1 cellular context compared by ENCODE assay signal in the genomic region with DNA sequence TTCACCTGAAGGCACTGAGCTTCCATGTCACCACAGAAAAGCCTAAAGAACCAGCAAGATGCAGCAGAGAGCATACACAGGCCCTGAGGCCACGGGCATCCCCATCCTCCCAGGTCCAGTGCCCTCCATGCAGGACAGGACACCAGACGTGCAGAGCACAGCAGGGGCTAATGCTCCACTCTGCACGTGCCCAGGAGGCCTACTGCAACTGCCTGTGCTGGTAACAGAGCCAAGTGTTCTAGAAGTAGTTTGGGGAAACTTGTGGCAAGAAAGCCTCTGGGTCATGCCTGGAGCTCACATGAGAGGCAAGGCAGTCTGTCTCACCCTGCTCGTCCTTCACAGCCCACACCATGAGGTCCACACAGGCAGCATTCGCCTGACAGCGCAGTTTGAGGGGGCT.
A peak's percentile ranks its signal among the peaks of the same experiment; 100 is the strongest.
TF ChIP-seq lines count a peak whose summit lies in the region.

No MANE protein-coding gene starts in this region.

TF ChIP-seq in K562, 482 proteins besides CTCF, POLR2A, EP300 and RAD21 (continued from another document and continues in another):
- TF ChIP-seq, protein P1, sequence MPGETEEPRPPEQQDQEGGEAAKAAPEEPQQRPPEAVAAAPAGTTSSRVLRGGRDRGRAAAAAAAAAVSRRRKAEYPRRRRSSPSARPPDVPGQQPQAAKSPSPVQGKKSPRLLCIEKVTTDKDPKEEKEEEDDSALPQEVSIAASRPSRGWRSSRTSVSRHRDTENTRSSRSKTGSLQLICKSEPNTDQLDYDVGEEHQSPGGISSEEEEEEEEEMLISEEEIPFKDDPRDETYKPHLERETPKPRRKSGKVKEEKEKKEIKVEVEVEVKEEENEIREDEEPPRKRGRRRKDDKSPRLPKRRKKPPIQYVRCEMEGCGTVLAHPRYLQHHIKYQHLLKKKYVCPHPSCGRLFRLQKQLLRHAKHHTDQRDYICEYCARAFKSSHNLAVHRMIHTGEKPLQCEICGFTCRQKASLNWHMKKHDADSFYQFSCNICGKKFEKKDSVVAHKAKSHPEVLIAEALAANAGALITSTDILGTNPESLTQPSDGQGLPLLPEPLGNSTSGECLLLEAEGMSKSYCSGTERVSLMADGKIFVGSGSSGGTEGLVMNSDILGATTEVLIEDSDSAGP (CRISPR knock-in tag; IDR thresholded peaks at IDR 0.05) = no peak
- TF ChIP-seq, protein P2, sequence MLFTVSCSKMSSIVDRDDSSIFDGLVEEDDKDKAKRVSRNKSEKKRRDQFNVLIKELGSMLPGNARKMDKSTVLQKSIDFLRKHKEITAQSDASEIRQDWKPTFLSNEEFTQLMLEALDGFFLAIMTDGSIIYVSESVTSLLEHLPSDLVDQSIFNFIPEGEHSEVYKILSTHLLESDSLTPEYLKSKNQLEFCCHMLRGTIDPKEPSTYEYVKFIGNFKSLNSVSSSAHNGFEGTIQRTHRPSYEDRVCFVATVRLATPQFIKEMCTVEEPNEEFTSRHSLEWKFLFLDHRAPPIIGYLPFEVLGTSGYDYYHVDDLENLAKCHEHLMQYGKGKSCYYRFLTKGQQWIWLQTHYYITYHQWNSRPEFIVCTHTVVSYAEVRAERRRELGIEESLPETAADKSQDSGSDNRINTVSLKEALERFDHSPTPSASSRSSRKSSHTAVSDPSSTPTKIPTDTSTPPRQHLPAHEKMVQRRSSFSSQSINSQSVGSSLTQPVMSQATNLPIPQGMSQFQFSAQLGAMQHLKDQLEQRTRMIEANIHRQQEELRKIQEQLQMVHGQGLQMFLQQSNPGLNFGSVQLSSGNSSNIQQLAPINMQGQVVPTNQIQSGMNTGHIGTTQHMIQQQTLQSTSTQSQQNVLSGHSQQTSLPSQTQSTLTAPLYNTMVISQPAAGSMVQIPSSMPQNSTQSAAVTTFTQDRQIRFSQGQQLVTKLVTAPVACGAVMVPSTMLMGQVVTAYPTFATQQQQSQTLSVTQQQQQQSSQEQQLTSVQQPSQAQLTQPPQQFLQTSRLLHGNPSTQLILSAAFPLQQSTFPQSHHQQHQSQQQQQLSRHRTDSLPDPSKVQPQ (CRISPR knock-in tag; IDR thresholded peaks at IDR 0.05; ENCODE audit: borderline replicate concordance) = no peak
- no peak for TF ChIP-seq NFATC3 (IDR thresholded peaks at IDR 0.05)
- TF ChIP-seq ZNF695 (CRISPR knock-in tag; IDR thresholded peaks at IDR 0.05) = no peak
- TF ChIP-seq HDAC3 (IDR thresholded peaks at IDR 0.05; ENCODE audit: borderline replicate concordance, partially characterized antibody) = no peak
- no peak for TF ChIP-seq BACH1 (tag; IDR thresholded peaks at IDR 0.05)
- TF ChIP-seq MCM5 (IDR thresholded peaks at IDR 0.05; ENCODE audit: low read depth) = no peak
- TF ChIP-seq, protein P3, sequence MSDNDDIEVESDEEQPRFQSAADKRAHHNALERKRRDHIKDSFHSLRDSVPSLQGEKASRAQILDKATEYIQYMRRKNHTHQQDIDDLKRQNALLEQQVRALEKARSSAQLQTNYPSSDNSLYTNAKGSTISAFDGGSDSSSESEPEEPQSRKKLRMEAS (CRISPR knock-in tag; IDR thresholded peaks at IDR 0.05) = peak; percentile 62
- no peak for TF ChIP-seq NCOA2 (IDR thresholded peaks at IDR 0.05; ENCODE audit: partially characterized antibody in 2 of 2)
- no peak for TF ChIP-seq MYBL2 (IDR thresholded peaks at IDR 0.05; ENCODE audit: low read depth)
- peak; percentile 61; the same call in 1 of the 2 replicates for TF ChIP-seq MYBL2 (CRISPR knock-in tag; IDR thresholded peaks at IDR 0.05; ENCODE audit: borderline replicate concordance)
- no peak for TF ChIP-seq TCF3 (CRISPR knock-in tag; IDR thresholded peaks at IDR 0.05)
- TF ChIP-seq, protein P4, sequence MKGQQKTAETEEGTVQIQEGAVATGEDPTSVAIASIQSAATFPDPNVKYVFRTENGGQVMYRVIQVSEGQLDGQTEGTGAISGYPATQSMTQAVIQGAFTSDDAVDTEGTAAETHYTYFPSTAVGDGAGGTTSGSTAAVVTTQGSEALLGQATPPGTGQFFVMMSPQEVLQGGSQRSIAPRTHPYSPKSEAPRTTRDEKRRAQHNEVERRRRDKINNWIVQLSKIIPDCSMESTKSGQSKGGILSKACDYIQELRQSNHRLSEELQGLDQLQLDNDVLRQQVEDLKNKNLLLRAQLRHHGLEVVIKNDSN (CRISPR knock-in tag; IDR thresholded peaks at IDR 0.05) = no peak
- no peak for TF ChIP-seq KHSRP (IDR thresholded peaks at IDR 0.05)
- TF ChIP-seq, protein P5, sequence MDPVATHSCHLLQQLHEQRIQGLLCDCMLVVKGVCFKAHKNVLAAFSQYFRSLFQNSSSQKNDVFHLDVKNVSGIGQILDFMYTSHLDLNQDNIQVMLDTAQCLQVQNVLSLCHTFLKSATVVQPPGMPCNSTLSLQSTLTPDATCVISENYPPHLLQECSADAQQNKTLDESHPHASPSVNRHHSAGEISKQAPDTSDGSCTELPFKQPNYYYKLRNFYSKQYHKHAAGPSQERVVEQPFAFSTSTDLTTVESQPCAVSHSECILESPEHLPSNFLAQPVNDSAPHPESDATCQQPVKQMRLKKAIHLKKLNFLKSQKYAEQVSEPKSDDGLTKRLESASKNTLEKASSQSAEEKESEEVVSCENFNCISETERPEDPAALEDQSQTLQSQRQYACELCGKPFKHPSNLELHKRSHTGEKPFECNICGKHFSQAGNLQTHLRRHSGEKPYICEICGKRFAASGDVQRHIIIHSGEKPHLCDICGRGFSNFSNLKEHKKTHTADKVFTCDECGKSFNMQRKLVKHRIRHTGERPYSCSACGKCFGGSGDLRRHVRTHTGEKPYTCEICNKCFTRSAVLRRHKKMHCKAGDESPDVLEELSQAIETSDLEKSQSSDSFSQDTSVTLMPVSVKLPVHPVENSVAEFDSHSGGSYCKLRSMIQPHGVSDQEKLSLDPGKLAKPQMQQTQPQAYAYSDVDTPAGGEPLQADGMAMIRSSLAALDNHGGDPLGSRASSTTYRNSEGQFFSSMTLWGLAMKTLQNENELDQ (CRISPR knock-in tag; IDR thresholded peaks at IDR 0.05; ENCODE audit: borderline replicate concordance) = no peak
- TF ChIP-seq, protein P6, sequence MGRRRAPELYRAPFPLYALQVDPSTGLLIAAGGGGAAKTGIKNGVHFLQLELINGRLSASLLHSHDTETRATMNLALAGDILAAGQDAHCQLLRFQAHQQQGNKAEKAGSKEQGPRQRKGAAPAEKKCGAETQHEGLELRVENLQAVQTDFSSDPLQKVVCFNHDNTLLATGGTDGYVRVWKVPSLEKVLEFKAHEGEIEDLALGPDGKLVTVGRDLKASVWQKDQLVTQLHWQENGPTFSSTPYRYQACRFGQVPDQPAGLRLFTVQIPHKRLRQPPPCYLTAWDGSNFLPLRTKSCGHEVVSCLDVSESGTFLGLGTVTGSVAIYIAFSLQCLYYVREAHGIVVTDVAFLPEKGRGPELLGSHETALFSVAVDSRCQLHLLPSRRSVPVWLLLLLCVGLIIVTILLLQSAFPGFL (CRISPR knock-in tag; IDR thresholded peaks at IDR 0.05) = no peak
- no peak for TF ChIP-seq ZNF778 (CRISPR knock-in tag; IDR thresholded peaks at IDR 0.05)
- TF ChIP-seq ZSCAN32 (CRISPR knock-in tag; IDR thresholded peaks at IDR 0.05) = 0 out of 2 replicates have a peak, but pooled peaks have one; percentile 9
- TF ChIP-seq DMBX1 (CRISPR knock-in tag; IDR thresholded peaks at IDR 0.05; ENCODE audit: borderline replicate concordance) = no peak
- TF ChIP-seq, protein P7, sequence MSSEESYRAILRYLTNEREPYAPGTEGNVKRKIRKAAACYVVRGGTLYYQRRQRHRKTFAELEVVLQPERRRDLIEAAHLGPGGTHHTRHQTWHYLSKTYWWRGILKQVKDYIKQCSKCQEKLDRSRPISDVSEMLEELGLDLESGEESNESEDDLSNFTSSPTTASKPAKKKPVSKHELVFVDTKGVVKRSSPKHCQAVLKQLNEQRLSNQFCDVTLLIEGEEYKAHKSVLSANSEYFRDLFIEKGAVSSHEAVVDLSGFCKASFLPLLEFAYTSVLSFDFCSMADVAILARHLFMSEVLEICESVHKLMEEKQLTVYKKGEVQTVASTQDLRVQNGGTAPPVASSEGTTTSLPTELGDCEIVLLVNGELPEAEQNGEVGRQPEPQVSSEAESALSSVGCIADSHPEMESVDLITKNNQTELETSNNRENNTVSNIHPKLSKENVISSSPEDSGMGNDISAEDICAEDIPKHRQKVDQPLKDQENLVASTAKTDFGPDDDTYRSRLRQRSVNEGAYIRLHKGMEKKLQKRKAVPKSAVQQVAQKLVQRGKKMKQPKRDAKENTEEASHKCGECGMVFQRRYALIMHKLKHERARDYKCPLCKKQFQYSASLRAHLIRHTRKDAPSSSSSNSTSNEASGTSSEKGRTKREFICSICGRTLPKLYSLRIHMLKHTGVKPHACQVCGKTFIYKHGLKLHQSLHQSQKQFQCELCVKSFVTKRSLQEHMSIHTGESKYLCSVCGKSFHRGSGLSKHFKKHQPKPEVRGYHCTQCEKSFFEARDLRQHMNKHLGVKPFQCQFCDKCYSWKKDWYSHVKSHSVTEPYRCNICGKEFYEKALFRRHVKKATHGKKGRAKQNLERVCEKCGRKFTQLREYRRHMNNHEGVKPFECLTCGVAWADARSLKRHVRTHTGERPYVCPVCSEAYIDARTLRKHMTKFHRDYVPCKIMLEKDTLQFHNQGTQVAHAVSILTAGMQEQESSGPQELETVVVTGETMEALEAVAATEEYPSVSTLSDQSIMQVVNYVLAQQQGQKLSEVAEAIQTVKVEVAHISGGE (CRISPR knock-in tag; IDR thresholded peaks at IDR 0.05) = 0 out of 6 replicates have a peak, but pooled peaks of 1 of the 3 experiments have one; percentile 40
- TF ChIP-seq ADNP (tag; IDR thresholded peaks at IDR 0.05) = no peak
- TF ChIP-seq, protein P8, sequence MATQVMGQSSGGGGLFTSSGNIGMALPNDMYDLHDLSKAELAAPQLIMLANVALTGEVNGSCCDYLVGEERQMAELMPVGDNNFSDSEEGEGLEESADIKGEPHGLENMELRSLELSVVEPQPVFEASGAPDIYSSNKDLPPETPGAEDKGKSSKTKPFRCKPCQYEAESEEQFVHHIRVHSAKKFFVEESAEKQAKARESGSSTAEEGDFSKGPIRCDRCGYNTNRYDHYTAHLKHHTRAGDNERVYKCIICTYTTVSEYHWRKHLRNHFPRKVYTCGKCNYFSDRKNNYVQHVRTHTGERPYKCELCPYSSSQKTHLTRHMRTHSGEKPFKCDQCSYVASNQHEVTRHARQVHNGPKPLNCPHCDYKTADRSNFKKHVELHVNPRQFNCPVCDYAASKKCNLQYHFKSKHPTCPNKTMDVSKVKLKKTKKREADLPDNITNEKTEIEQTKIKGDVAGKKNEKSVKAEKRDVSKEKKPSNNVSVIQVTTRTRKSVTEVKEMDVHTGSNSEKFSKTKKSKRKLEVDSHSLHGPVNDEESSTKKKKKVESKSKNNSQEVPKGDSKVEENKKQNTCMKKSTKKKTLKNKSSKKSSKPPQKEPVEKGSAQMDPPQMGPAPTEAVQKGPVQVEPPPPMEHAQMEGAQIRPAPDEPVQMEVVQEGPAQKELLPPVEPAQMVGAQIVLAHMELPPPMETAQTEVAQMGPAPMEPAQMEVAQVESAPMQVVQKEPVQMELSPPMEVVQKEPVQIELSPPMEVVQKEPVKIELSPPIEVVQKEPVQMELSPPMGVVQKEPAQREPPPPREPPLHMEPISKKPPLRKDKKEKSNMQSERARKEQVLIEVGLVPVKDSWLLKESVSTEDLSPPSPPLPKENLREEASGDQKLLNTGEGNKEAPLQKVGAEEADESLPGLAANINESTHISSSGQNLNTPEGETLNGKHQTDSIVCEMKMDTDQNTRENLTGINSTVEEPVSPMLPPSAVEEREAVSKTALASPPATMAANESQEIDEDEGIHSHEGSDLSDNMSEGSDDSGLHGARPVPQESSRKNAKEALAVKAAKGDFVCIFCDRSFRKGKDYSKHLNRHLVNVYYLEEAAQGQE (CRISPR knock-in tag; IDR thresholded peaks at IDR 0.05; ENCODE audit: low read depth) = peak; percentile 67; the same call in 1 of the 2 replicates
- TF ChIP-seq WHSC1 (IDR thresholded peaks at IDR 0.05; ENCODE audit: low read length) = no peak
- TF ChIP-seq, protein P9, sequence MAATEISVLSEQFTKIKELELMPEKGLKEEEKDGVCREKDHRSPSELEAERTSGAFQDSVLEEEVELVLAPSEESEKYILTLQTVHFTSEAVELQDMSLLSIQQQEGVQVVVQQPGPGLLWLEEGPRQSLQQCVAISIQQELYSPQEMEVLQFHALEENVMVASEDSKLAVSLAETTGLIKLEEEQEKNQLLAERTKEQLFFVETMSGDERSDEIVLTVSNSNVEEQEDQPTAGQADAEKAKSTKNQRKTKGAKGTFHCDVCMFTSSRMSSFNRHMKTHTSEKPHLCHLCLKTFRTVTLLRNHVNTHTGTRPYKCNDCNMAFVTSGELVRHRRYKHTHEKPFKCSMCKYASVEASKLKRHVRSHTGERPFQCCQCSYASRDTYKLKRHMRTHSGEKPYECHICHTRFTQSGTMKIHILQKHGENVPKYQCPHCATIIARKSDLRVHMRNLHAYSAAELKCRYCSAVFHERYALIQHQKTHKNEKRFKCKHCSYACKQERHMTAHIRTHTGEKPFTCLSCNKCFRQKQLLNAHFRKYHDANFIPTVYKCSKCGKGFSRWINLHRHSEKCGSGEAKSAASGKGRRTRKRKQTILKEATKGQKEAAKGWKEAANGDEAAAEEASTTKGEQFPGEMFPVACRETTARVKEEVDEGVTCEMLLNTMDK (IDR thresholded peaks at IDR 0.05; ENCODE audit: borderline replicate concordance, insufficient read depth, low read depth, low read length, poor library complexity, severe bottlenecking) = no peak
- no peak for TF ChIP-seq TEAD4 (IDR thresholded peaks at IDR 0.05; ENCODE audit: low read length)
- no peak; the same call in 1 of the 2 replicates for TF ChIP-seq TEAD4 (CRISPR knock-in tag; IDR thresholded peaks at IDR 0.05; ENCODE audit: borderline replicate concordance)
- TF ChIP-seq BRF1 (IDR thresholded peaks at IDR 0.05; ENCODE audit: borderline replicate concordance, extremely low read depth, insufficient read length) = no peak
- TF ChIP-seq, protein P10, sequence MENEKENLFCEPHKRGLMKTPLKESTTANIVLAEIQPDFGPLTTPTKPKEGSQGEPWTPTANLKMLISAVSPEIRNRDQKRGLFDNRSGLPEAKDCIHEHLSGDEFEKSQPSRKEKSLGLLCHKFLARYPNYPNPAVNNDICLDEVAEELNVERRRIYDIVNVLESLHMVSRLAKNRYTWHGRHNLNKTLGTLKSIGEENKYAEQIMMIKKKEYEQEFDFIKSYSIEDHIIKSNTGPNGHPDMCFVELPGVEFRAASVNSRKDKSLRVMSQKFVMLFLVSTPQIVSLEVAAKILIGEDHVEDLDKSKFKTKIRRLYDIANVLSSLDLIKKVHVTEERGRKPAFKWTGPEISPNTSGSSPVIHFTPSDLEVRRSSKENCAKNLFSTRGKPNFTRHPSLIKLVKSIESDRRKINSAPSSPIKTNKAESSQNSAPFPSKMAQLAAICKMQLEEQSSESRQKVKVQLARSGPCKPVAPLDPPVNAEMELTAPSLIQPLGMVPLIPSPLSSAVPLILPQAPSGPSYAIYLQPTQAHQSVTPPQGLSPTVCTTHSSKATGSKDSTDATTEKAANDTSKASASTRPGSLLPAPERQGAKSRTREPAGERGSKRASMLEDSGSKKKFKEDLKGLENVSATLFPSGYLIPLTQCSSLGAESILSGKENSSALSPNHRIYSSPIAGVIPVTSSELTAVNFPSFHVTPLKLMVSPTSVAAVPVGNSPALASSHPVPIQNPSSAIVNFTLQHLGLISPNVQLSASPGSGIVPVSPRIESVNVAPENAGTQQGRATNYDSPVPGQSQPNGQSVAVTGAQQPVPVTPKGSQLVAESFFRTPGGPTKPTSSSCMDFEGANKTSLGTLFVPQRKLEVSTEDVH (IDR thresholded peaks at IDR 0.05; ENCODE audit: low read depth, partially characterized antibody) = no peak
